ENCODE assay signal across 29 cellular contexts in genomic region chr6:153588328-153588727, GRCh38.
"Had no signal": no experiment of that assay in that cellular context is flagged by ENCODE, and none has a peak within 500 bp of the region (broad histone marks: within the 10 kb centered on the region; RNA-seq: fewer than 3 reads in every experiment).

No MANE protein-coding gene starts in this region.

- ATAC-seq: activated CD4-positive, alpha-beta T cell treated with anti-CD3 and anti-CD28 coated beads for 36 hours; activated naive CD4-positive, alpha-beta T cell treated with anti-CD3 and anti-CD28 coated beads, Interleukin-2, amount 50 U/mL, for 72 hours; activated T-cell treated with anti-CD3 and anti-CD28 coated beads, Interleukin-2, amount 50 U/mL, for 72 hours had no signal

- FAIRE-seq: endometrium, endothelial cell of umbilical vein, frontal cortex had no signal

- H3K27me3 ChIP-seq: ascending aorta, breast epithelium, cardiac muscle cell, colonic mucosa, esophagus squamous epithelium had no signal

- H3K36me3 ChIP-seq: ascending aorta, cardiac muscle cell, colonic mucosa, esophagus squamous epithelium had no signal

- H3K4me1 ChIP-seq: ascending aorta, breast epithelium, colonic mucosa, esophagus squamous epithelium had no signal

- H3K9me3 ChIP-seq: ascending aorta, breast epithelium, colonic mucosa, esophagus squamous epithelium had no signal

- DNase-seq: activated CD4-positive, alpha-beta memory T cell treated with anti-CD3 and anti-CD28 coated beads for 36 hours; activated CD4-positive, alpha-beta T cell treated with anti-CD3 and anti-CD28 coated beads for 36 hours; activated CD4-positive, alpha-beta T cell treated with anti-CD3 and anti-CD28 coated beads, Interleukin-2, amount 10 ng/mL, durations not matched to agents 24 days and 14 days; activated CD4-positive, CD25-positive, alpha-beta regulatory T cell; activated CD4-positive, CD25-positive, alpha-beta regulatory T cell treated with anti-CD3 and anti-CD28 coated beads, Interleukin-2, amount 50 U/mL, for 72 hours; activated CD8-positive, alpha-beta memory T cell treated with anti-CD3 and anti-CD28 coated beads, Interleukin-2, amount 50 U/mL, for 48 hours; activated gamma-delta T cell; activated naive CD4-positive, alpha-beta T cell; activated naive CD4-positive, alpha-beta T cell treated with anti-CD3 and anti-CD28 coated beads, Interleukin-2, amount 10 ng/mL, durations not matched to agents 7 days and 5 days; activated naive CD8-positive, alpha-beta T cell treated with anti-CD3 and anti-CD28 coated beads, Interleukin-2, amount 10 ng/mL, durations not matched to agents 7 days and 5 days; activated T-cell treated with anti-CD3 and anti-CD28 coated beads for 4 hours; activated T-cell treated with anti-CD3 and anti-CD28 coated beads, Interleukin-2, amount 50 U/mL, for 24 hours; activated T-cell treated with anti-CD3 and anti-CD28 coated beads, Interleukin-2, amount 50 U/mL, for 72 hours; central memory CD4-positive, alpha-beta T cell; cerebellar nuclear complex; colonic mucosa; effector CD8-positive, alpha-beta T cell; esophagus squamous epithelium; foreskin fibroblast; head of caudate nucleus; hippocampal formation had no signal

- H3K4me3 ChIP-seq: ascending aorta, breast epithelium, cardiac muscle cell, colonic mucosa, esophagus squamous epithelium had no signal

- H3K27ac ChIP-seq: ascending aorta, breast epithelium, cardiac muscle cell, colonic mucosa, epithelial cell of prostate, esophagus squamous epithelium had no signal
